ENCODE assay signal across 23 cellular contexts in the genomic region with DNA sequence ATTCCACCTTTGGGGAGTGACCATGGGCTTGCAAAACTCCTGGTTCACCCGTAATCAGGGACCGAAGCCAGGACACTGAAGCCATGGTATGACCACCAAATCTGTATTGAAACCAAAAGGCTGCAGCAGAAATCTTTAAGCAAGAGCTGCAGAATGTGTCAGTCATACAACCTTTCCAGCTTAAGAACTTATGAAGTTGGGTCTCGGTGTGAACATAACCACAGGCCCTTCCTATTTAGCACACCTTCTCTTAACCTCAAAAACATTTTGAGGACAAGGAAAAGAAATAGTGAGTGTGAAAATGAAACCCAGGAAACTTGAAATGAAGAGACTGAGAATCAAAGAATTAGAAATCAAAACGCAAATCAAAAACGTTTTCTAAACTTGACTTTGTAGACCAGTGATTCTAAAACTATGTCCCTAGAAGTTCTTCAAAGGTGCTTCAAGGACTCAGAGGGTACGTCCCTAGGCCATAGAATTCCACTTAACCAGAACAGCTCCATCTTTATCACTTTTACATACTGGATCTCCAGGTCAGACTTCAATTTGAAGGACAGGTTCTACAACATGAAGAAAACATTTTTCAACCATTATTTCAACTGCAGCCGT.
DNase-seq lines count a peak whose midpoint lies in the region; ATAC-seq and TF ChIP-seq lines count a peak whose summit lies in the region.
"Had no signal": no experiment of that assay in that cellular context is flagged by ENCODE, and none has a peak within 500 bp of the region (broad histone marks: within the 10 kb centered on the region; RNA-seq: fewer than 3 reads in every experiment).

No MANE protein-coding gene starts in this region.

- intact Hi-C loops in CD8-positive, alpha-beta T cell (cut with DNase I, micrococcal nuclease) = no loop called here

- CTCF ChIA-PET in activated naive CD4-positive, alpha-beta T cell treated with anti-CD3 and anti-CD28 coated beads, Interleukin-2, amount 10 ng/mL, durations not matched to agents 7 days and 5 days (lab: Charles Lee) = no interaction called here
- CTCF ChIA-PET in CD8-positive, alpha-beta T cell (lab: Charles Lee) = no interaction called here

- peaks cover 15% of the 10 kb centered on the region for H3K4me1 Mint-ChIP-seq in activated naive CD4-positive, alpha-beta T cell treated with anti-CD3 and anti-CD28 coated beads, Interleukin-2, amount 10 ng/mL, durations not matched to agents 7 days and 5 days
- H3K4me1 Mint-ChIP-seq in CD8-positive, alpha-beta T cell (ENCODE audit: low read depth) = peaks cover 17% of the 10 kb centered on the region
- peaks cover 7% of the 10 kb centered on the region for H3K4me1 Mint-ChIP-seq in activated T-helper 17 cell treated with anti-CD3 and anti-CD28 coated beads, Interleukin-2, amount 50 U/mL, for 72 hours
- peaks cover 0 to 28% (median 11%) of the 10 kb centered on the region in 4 donors for H3K4me1 Mint-ChIP-seq in naive thymus-derived CD8-positive, alpha-beta T cell

- H3K9me3 ChIP-seq in CD8-positive, alpha-beta T cell (ENCODE audit: low read length) = peaks cover 6% of the 10 kb centered on the region
- H3K9me3 ChIP-seq: BE2C, Caco-2, SK-N-SH had no signal

- no peaks in the 10 kb centered on the region for H3K9me3 Mint-ChIP-seq in activated naive CD4-positive, alpha-beta T cell treated with anti-CD3 and anti-CD28 coated beads, Interleukin-2, amount 10 ng/mL, durations not matched to agents 7 days and 5 days
- H3K9me3 Mint-ChIP-seq in CD8-positive, alpha-beta T cell = peaks cover 2% of the 10 kb centered on the region
- H3K9me3 Mint-ChIP-seq in activated T-helper 17 cell treated with anti-CD3 and anti-CD28 coated beads, Interleukin-2, amount 50 U/mL, for 72 hours = no peaks in the 10 kb centered on the region
- H3K9me3 Mint-ChIP-seq in naive thymus-derived CD8-positive, alpha-beta T cell = peaks cover 0 to 6% (median 0%) of the 10 kb centered on the region in 9 donors

- no peaks in the 10 kb centered on the region for H3K27me3 Mint-ChIP-seq in activated naive CD4-positive, alpha-beta T cell treated with anti-CD3 and anti-CD28 coated beads, Interleukin-2, amount 10 ng/mL, durations not matched to agents 7 days and 5 days
- H3K27me3 Mint-ChIP-seq in CD8-positive, alpha-beta T cell (ENCODE audit: low read depth) = no peaks in the 10 kb centered on the region
- no peaks in the 10 kb centered on the region for H3K27me3 Mint-ChIP-seq in activated T-helper 17 cell treated with anti-CD3 and anti-CD28 coated beads, Interleukin-2, amount 50 U/mL, for 72 hours
- H3K27me3 Mint-ChIP-seq in naive thymus-derived CD8-positive, alpha-beta T cell = no peaks in the 10 kb centered on the region

- no peaks in the 10 kb centered on the region for H3K36me3 Mint-ChIP-seq in activated naive CD4-positive, alpha-beta T cell treated with anti-CD3 and anti-CD28 coated beads, Interleukin-2, amount 10 ng/mL, durations not matched to agents 7 days and 5 days
- H3K36me3 Mint-ChIP-seq in CD8-positive, alpha-beta T cell = no peaks in the 10 kb centered on the region
- H3K36me3 Mint-ChIP-seq in activated T-helper 17 cell treated with anti-CD3 and anti-CD28 coated beads, Interleukin-2, amount 50 U/mL, for 72 hours (ENCODE audit: low read depth) = no peaks in the 10 kb centered on the region
- peaks cover 0 to 4% (median 4%) of the 10 kb centered on the region in 3 donors for H3K36me3 Mint-ChIP-seq in naive thymus-derived CD8-positive, alpha-beta T cell

- no peak overlapping the region for H3K4me3 ChIP-seq in CD8-positive, alpha-beta T cell (ENCODE audit: low read depth, low read length)
- H3K4me3 ChIP-seq: PC-9 had no signal

- no peak for DNase-seq in activated naive CD4-positive, alpha-beta T cell treated with anti-CD3 and anti-CD28 coated beads, Interleukin-2, amount 10 ng/mL, durations not matched to agents 7 days and 5 days
- no peak for DNase-seq in activated naive CD4-positive, alpha-beta T cell treated with Interleukin-2 at 50 U/mL for 16 hours
- DNase-seq in CD8-positive, alpha-beta T cell = no peak
- peak in 2 of 10 donors; percentile 48 to 57 for DNase-seq in naive thymus-derived CD8-positive, alpha-beta T cell
- no peak for DNase-seq in DMS79 (lab: John Stamatoyannopoulos, UW)
- no peak for DNase-seq in GM19238 (ENCODE audit: insufficient read length, low spot score)
- DNase-seq: BE2C, Caco-2, DMS 273 treated with DMSO at 0.1 percent for 48 hours, DND-41, GOT3, HCEC 1CT, KBM-7, MM.1S, NCI-H1048, NCI-H1417 treated with DMSO at 0.1 percent for 48 hours, NCI-H187 treated with DMSO at 0.1 percent for 48 hours, NCI-H2107, PC-9, SHP77 treated with DMSO at 0.1 percent for 48 hours, SK-N-SH had no signal

- H3K36me3 ChIP-seq in CD8-positive, alpha-beta T cell (ENCODE audit: insufficient read depth, low read length) = no peaks in the 10 kb centered on the region
- H3K36me3 ChIP-seq: BE2C had no signal

- peaks cover 30% of the 10 kb centered on the region for H3K4me1 ChIP-seq in CD8-positive, alpha-beta T cell (ENCODE audit: insufficient read depth, low read length)
- H3K4me1 ChIP-seq: BE2C, Caco-2 had no signal

- no peak for ATAC-seq in CD8-positive, alpha-beta T cell
- ATAC-seq in activated T-helper 17 cell treated with anti-CD3 and anti-CD28 coated beads, Interleukin-2, amount 50 U/mL, for 72 hours (replicated peaks) = peak; percentile 64
- peak; percentile 79 to 85 for ATAC-seq in naive thymus-derived CD8-positive, alpha-beta T cell

- TF ChIP-seq CTCF in CD8-positive, alpha-beta T cell (IDR thresholded peaks at IDR 0.05) = no peak

- peak overlapping the region; percentile 23 for H3K27ac ChIP-seq in CD8-positive, alpha-beta T cell (ENCODE audit: low read depth, low read length)
- H3K27ac ChIP-seq: PC-9, RWPE1 had no signal

- H3K27me3 ChIP-seq in CD8-positive, alpha-beta T cell (ENCODE audit: insufficient read depth, low read length) = no peaks in the 10 kb centered on the region
- H3K27me3 ChIP-seq: BE2C had no signal

- H3K27ac Mint-ChIP-seq in activated naive CD4-positive, alpha-beta T cell treated with anti-CD3 and anti-CD28 coated beads, Interleukin-2, amount 10 ng/mL, durations not matched to agents 7 days and 5 days = peak overlapping the region; percentile 80
- H3K27ac Mint-ChIP-seq in CD8-positive, alpha-beta T cell = peak overlapping the region; percentile 79
- H3K27ac Mint-ChIP-seq in activated T-helper 17 cell treated with anti-CD3 and anti-CD28 coated beads, Interleukin-2, amount 50 U/mL, for 72 hours = no peak overlapping the region
- peak overlapping the region in 6 of 10 donors; percentile 80 to 93 (median 89) for H3K27ac Mint-ChIP-seq in naive thymus-derived CD8-positive, alpha-beta T cell

- POLR2A ChIA-PET in CD8-positive, alpha-beta T cell (lab: Charles Lee) = interaction anchor here (1.3 kb wide), 1 partner anchor 10 kb away, joined by 4 read pairs; no protein-coding TSS in a partner anchor
- POLR2A ChIA-PET in naive thymus-derived CD8-positive, alpha-beta T cell (lab: Charles Lee) = interaction anchor here (1.3 to 1.7 kb wide), 3 partner anchors 11 to 358 kb away, joined by 3 to 6 read pairs (median 4); a partner anchor contains a TSS

- H3K4me3 Mint-ChIP-seq in activated naive CD4-positive, alpha-beta T cell treated with anti-CD3 and anti-CD28 coated beads, Interleukin-2, amount 10 ng/mL, durations not matched to agents 7 days and 5 days = no peak overlapping the region
- peak overlapping the region; percentile 42 for H3K4me3 Mint-ChIP-seq in CD8-positive, alpha-beta T cell
- H3K4me3 Mint-ChIP-seq in activated T-helper 17 cell treated with anti-CD3 and anti-CD28 coated beads, Interleukin-2, amount 50 U/mL, for 72 hours = peak overlapping the region; percentile 20
- H3K4me3 Mint-ChIP-seq in naive thymus-derived CD8-positive, alpha-beta T cell = peak overlapping the region; percentile 42 to 78 (median 70)
